Comparison of ENCODE assay signal across 22 cellular contexts in the genomic region with DNA sequence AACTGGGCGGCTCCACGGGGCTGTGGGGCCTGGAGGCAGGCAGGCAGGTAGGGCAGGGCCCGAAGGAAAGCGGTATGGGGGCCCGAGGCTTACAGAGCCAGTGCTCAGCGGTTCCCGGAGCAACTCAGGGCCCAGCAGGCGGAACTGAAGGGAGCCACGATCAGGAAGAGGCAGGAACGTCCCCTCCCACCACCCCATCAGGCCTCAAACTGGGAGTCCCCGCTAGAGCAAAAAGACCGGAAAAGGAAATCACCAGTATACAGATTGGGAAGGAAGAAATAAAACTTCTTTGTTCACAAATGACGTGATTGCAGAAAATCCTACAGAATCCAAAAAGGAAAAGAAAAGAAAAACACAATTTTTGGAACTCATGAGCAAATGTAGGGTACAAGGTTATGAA. TPM values are rescaled to one million over a fixed set of nuclear protein-coding genes. Genes with fewer than 3 reads are reported as not detected.
DNase-seq lines count a peak whose midpoint lies in the region; ATAC-seq, FAIRE-seq and TF ChIP-seq lines count a peak whose summit lies in the region.
"Had no signal": no experiment of that assay in that cellular context is flagged by ENCODE, and none has a peak within 500 bp of the region (broad histone marks: within the 10 kb centered on the region; RNA-seq: fewer than 3 reads in every experiment).

No MANE protein-coding gene starts in this region.

- H4K20me1 ChIP-seq in BLaER1 (no peaks in the 10 kb centered on the region), HepG2 (ENCODE audit: insufficient read depth, low read length) (no peaks in the 10 kb centered on the region)

- BruUV-seq in HepG2 (replicated peaks; lab: Mats Ljungman, UMichigan): no TSS peak

- H3K9me3 Mint-ChIP-seq in dendritic cell treated with granulocyte-macrophage colony-stimulating factor and Interleukin-4, amounts not matched to agents 40 ng/mL and 50 ng/mL, for 4 days: no peaks in the 10 kb centered on the region
- H3K9me3 Mint-ChIP-seq in activated T-helper 1 cell treated with anti-CD3 and anti-CD28 coated beads, Interleukin-12 subunit alpha, Interleukin-12 subunit beta, Interleukin-2, Interleukin-4 antibody, amounts not matched to agents 30 ng/mL and 10 ng/mL and 1 ng/mL, durations not matched to agents 14 hours and 24 hours and 36 hours: no peaks in the 10 kb centered on the region
- no peaks in the 10 kb centered on the region for H3K9me3 Mint-ChIP-seq in CD8-positive, alpha-beta memory T cell
- peaks cover 0 to 3% (median 0%) of the 10 kb centered on the region in 11 donors for H3K9me3 Mint-ChIP-seq in naive thymus-derived CD4-positive, alpha-beta T cell

- no peak for DNase-seq in SK-N-MC (ENCODE audit: low read depth, low spot score)
- no peak for DNase-seq in HepG2 (ENCODE audit: low spot score)
- DNase-seq in activated T-helper 1 cell treated with anti-CD3 and anti-CD28 coated beads, Interleukin-12 subunit alpha, Interleukin-12 subunit beta, Interleukin-2, Interleukin-4 antibody, amounts not matched to agents 30 ng/mL and 10 ng/mL and 1 ng/mL, durations not matched to agents 14 hours and 24 hours and 36 hours (ENCODE audit: low spot score): no peak
- no peak for DNase-seq in CD8-positive, alpha-beta memory T cell
- DNase-seq in naive thymus-derived CD4-positive, alpha-beta T cell: no peak
- DNase-seq: 8988T; ACHN; CD4-positive, alpha-beta memory T cell; COR-L47; DMS153; DMS79 treated with DMSO at 0.1 percent for 48 hours; EL; GM23248; H9 had no signal

- POLR2A ChIA-PET in HepG2 (lab: Yijun Ruan, JAX): no interaction called here
- POLR2A ChIA-PET in CD8-positive, alpha-beta memory T cell (lab: Charles Lee): no interaction called here
- POLR2A ChIA-PET in naive thymus-derived CD4-positive, alpha-beta T cell (lab: Charles Lee): no interaction called here

- no peak overlapping the region for H2AFZ ChIP-seq in HepG2 (ENCODE audit: low read length)
- H2AFZ ChIP-seq: GM23248 had no signal

- H3K4me1 Mint-ChIP-seq in dendritic cell treated with granulocyte-macrophage colony-stimulating factor and Interleukin-4, amounts not matched to agents 40 ng/mL and 50 ng/mL, for 4 days (ENCODE audit: low read depth): peaks cover 6% of the 10 kb centered on the region
- peaks cover 11% of the 10 kb centered on the region for H3K4me1 Mint-ChIP-seq in activated T-helper 1 cell treated with anti-CD3 and anti-CD28 coated beads, Interleukin-12 subunit alpha, Interleukin-12 subunit beta, Interleukin-2, Interleukin-4 antibody, amounts not matched to agents 30 ng/mL and 10 ng/mL and 1 ng/mL, durations not matched to agents 14 hours and 24 hours and 36 hours (ENCODE audit: low read depth)
- peaks cover 4 to 6% (median 5%) of the 10 kb centered on the region in 3 donors for H3K4me1 Mint-ChIP-seq in CD8-positive, alpha-beta memory T cell
- H3K4me1 Mint-ChIP-seq in naive thymus-derived CD4-positive, alpha-beta T cell: peaks cover 5 to 12% (median 8%) of the 10 kb centered on the region in 7 donors

- peak overlapping the region; percentile 76 for H3K9ac ChIP-seq in BLaER1
- peak overlapping the region; percentile 32 for H3K9ac ChIP-seq in SK-N-MC (ENCODE audit: insufficient read length)
- no peak overlapping the region for H3K9ac ChIP-seq in HepG2 (ENCODE audit: insufficient read depth, low read depth, low read length)
- H3K9ac ChIP-seq: GM23248 had no signal

- intact Hi-C loops in dendritic cell treated with granulocyte-macrophage colony-stimulating factor and Interleukin-4, amounts not matched to agents 40 ng/mL and 50 ng/mL, for 4 days (cut with micrococcal nuclease): no loop called here
- intact Hi-C loops in HepG2 (cut with micrococcal nuclease; ENCODE audit: unreplicated experiment): no loop called here
- intact Hi-C loops in activated T-helper 1 cell treated with anti-CD3 and anti-CD28 coated beads, Interleukin-12 subunit alpha, Interleukin-12 subunit beta, Interleukin-2, Interleukin-4 antibody, amounts not matched to agents 30 ng/mL and 10 ng/mL and 1 ng/mL, durations not matched to agents 14 hours and 24 hours and 36 hours (cut with micrococcal nuclease): no loop called here
- intact Hi-C loops in naive thymus-derived CD4-positive, alpha-beta T cell (cut with micrococcal nuclease): no loop called here

- no peak for TF ChIP-seq CTCF in HepG2 (CRISPR knock-in tag; IDR thresholded peaks at IDR 0.05)

- no peaks in the 10 kb centered on the region for H3K36me3 Mint-ChIP-seq in dendritic cell treated with granulocyte-macrophage colony-stimulating factor and Interleukin-4, amounts not matched to agents 40 ng/mL and 50 ng/mL, for 4 days (ENCODE audit: low read depth)
- no peaks in the 10 kb centered on the region for H3K36me3 Mint-ChIP-seq in activated T-helper 1 cell treated with anti-CD3 and anti-CD28 coated beads, Interleukin-12 subunit alpha, Interleukin-12 subunit beta, Interleukin-2, Interleukin-4 antibody, amounts not matched to agents 30 ng/mL and 10 ng/mL and 1 ng/mL, durations not matched to agents 14 hours and 24 hours and 36 hours (ENCODE audit: low read depth)
- H3K36me3 Mint-ChIP-seq in CD8-positive, alpha-beta memory T cell: no peaks in the 10 kb centered on the region
- H3K36me3 Mint-ChIP-seq in naive thymus-derived CD4-positive, alpha-beta T cell: no peaks in the 10 kb centered on the region
- H3K36me3 Mint-ChIP-seq: CD4-positive, alpha-beta memory T cell had no signal

- TF ChIP-seq POLR2A in HepG2 (IDR thresholded peaks at IDR 0.05; ENCODE audit: insufficient read depth in 1 of 2, low read depth in 2 of 2, low read length in 2 of 2): no peak

- peaks cover 7% of the 10 kb centered on the region; the same call in 1 of the 2 replicates for H3K27me3 ChIP-seq in BLaER1
- peaks cover 5 to 36% of the 10 kb centered on the region in 2 experiments; a peak in 4 of 5 replicates for H3K27me3 ChIP-seq in HepG2 (ENCODE audit: control insufficient read depth in 1 of 2, insufficient read depth in 2 of 2, low read length in 2 of 2)
- H3K27me3 ChIP-seq in CD8-positive, alpha-beta memory T cell (ENCODE audit: insufficient read depth, low read length, poor library complexity, severe bottlenecking): peaks cover 9% of the 10 kb centered on the region
- no peaks in the 10 kb centered on the region for H3K27me3 ChIP-seq in naive thymus-derived CD4-positive, alpha-beta T cell (ENCODE audit: control insufficient read depth in 2 of 2, insufficient read depth in 2 of 2, low read length in 2 of 2)

- FAIRE-seq in HepG2 (lab: Jason Lieb, UNC): no peak
- FAIRE-seq: D721Med, G401.6, GM12892, HTR-8/SVneo had no signal

- WGBS in HepG2 (ENCODE audit: low lambda C conversion rate): 44% methylated on average over 13 of the region's 13 CpGs

- no peaks in the 10 kb centered on the region for H3K79me2 ChIP-seq in HepG2 (ENCODE audit: insufficient read depth, low read length)

- H3K4me2 ChIP-seq in BLaER1: peak overlapping the region; percentile 85
- no peak overlapping the region for H3K4me2 ChIP-seq in HepG2 (ENCODE audit: low read depth, low read length)

- H3K27ac ChIP-seq in BLaER1 (peak overlapping the region; percentile 89), SK-N-MC (no peak overlapping the region), HepG2 (ENCODE audit: extremely low read length, insufficient read depth, low read length) (no peak overlapping the region)
- H3K27ac ChIP-seq in CD8-positive, alpha-beta memory T cell (ENCODE audit: low read depth, low read length): no peak overlapping the region
- H3K27ac ChIP-seq in naive thymus-derived CD4-positive, alpha-beta T cell (ENCODE audit: low read depth, low read length): no peak overlapping the region
- H3K27ac ChIP-seq: C4-2B, GM23248 had no signal

- H3K27ac Mint-ChIP-seq in dendritic cell treated with granulocyte-macrophage colony-stimulating factor and Interleukin-4, amounts not matched to agents 40 ng/mL and 50 ng/mL, for 4 days: peak overlapping the region; percentile 61
- no peak overlapping the region for H3K27ac Mint-ChIP-seq in activated T-helper 1 cell treated with anti-CD3 and anti-CD28 coated beads, Interleukin-12 subunit alpha, Interleukin-12 subunit beta, Interleukin-2, Interleukin-4 antibody, amounts not matched to agents 30 ng/mL and 10 ng/mL and 1 ng/mL, durations not matched to agents 14 hours and 24 hours and 36 hours
- H3K27ac Mint-ChIP-seq in CD8-positive, alpha-beta memory T cell: no peak overlapping the region
- no peak overlapping the region for H3K27ac Mint-ChIP-seq in naive thymus-derived CD4-positive, alpha-beta T cell
- H3K27ac Mint-ChIP-seq: CD4-positive, alpha-beta memory T cell; H9 had no signal

- CTCF ChIA-PET in HepG2 (lab: Yijun Ruan, JAX; ENCODE audit: low intra/inter-chr PET ratio, low total read pairs): no interaction called here
- CTCF ChIA-PET in CD8-positive, alpha-beta memory T cell (lab: Charles Lee): no interaction called here
- CTCF ChIA-PET in naive thymus-derived CD4-positive, alpha-beta T cell (lab: Charles Lee): no interaction called here

- no peak overlapping the region for H3K4me3 Mint-ChIP-seq in dendritic cell treated with granulocyte-macrophage colony-stimulating factor and Interleukin-4, amounts not matched to agents 40 ng/mL and 50 ng/mL, for 4 days
- H3K4me3 Mint-ChIP-seq in activated T-helper 1 cell treated with anti-CD3 and anti-CD28 coated beads, Interleukin-12 subunit alpha, Interleukin-12 subunit beta, Interleukin-2, Interleukin-4 antibody, amounts not matched to agents 30 ng/mL and 10 ng/mL and 1 ng/mL, durations not matched to agents 14 hours and 24 hours and 36 hours: no peak overlapping the region
- H3K4me3 Mint-ChIP-seq in CD8-positive, alpha-beta memory T cell: no peak overlapping the region
- no peak overlapping the region for H3K4me3 Mint-ChIP-seq in naive thymus-derived CD4-positive, alpha-beta T cell
- H3K4me3 Mint-ChIP-seq: CD4-positive, alpha-beta memory T cell; H9 had no signal

- peak overlapping the region; percentile 50 for H3K4me3 ChIP-seq in BLaER1
- no peak overlapping the region for H3K4me3 ChIP-seq in SK-N-MC
- no peak overlapping the region for H3K4me3 ChIP-seq in HepG2 (replicated peaks in 1 of 3; ENCODE audit: insufficient read depth in 1 of 3, low read depth in 2 of 3, low read length in 3 of 3)
- H3K4me3 ChIP-seq in CD8-positive, alpha-beta memory T cell (ENCODE audit: low read length): no peak overlapping the region
- no peak overlapping the region for H3K4me3 ChIP-seq in naive thymus-derived CD4-positive, alpha-beta T cell (ENCODE audit: low read length)
- H3K4me3 ChIP-seq: GM23248 had no signal

- H3K36me3 ChIP-seq in BLaER1: no peaks in the 10 kb centered on the region
- no peaks in the 10 kb centered on the region for H3K36me3 ChIP-seq in SK-N-MC (ENCODE audit: insufficient read depth, low read length)
- no peaks in the 10 kb centered on the region for H3K36me3 ChIP-seq in HepG2 (replicated peaks in 1 of 2; ENCODE audit: control insufficient read depth in 1 of 2, insufficient read depth in 2 of 2, low read length in 2 of 2)
- H3K36me3 ChIP-seq in CD8-positive, alpha-beta memory T cell (ENCODE audit: insufficient read depth, low read length): no peaks in the 10 kb centered on the region
- H3K36me3 ChIP-seq in naive thymus-derived CD4-positive, alpha-beta T cell (ENCODE audit: control insufficient read depth in 2 of 3, insufficient read depth in 3 of 3, low read length in 3 of 3): no peaks in the 10 kb centered on the region

- TF ChIP-seq EP300 in HepG2 (IDR thresholded peaks at IDR 0.05; ENCODE audit: low read depth in 2 of 2, low read length in 2 of 2) (no peak), HepG2 (CRISPR knock-in tag; IDR thresholded peaks at IDR 0.05; ENCODE audit: borderline replicate concordance) (no peak)

- ATAC-seq in HepG2 (no peak), HG03139 (IDR thresholded peaks at IDR 0.05; ENCODE audit: unreplicated experiment) (no peak)
- ATAC-seq in naive thymus-derived CD4-positive, alpha-beta T cell: no peak

- peaks cover 5% of the 10 kb centered on the region; the same call in 1 of the 2 replicates for H3K9me3 ChIP-seq in BLaER1
- H3K9me3 ChIP-seq in SK-N-MC (ENCODE audit: low read depth, low read length): no peaks in the 10 kb centered on the region
- H3K9me3 ChIP-seq in HepG2 (ENCODE audit: low read length): peaks cover 9% of the 10 kb centered on the region
- H3K9me3 ChIP-seq in CD8-positive, alpha-beta memory T cell (ENCODE audit: low read length): no peaks in the 10 kb centered on the region
- no peaks in the 10 kb centered on the region for H3K9me3 ChIP-seq in naive thymus-derived CD4-positive, alpha-beta T cell (ENCODE audit: control insufficient read depth in 2 of 3, low read length in 3 of 3)

- H3K4me1 ChIP-seq in BLaER1 (peaks cover 39% of the 10 kb centered on the region), HepG2 (ENCODE audit: insufficient read depth, low read length) (peaks cover 31% of the 10 kb centered on the region)
- peaks cover 12% of the 10 kb centered on the region for H3K4me1 ChIP-seq in CD8-positive, alpha-beta memory T cell (ENCODE audit: insufficient read depth, low read length)
- peaks cover 2% of the 10 kb centered on the region in 2 donors for H3K4me1 ChIP-seq in naive thymus-derived CD4-positive, alpha-beta T cell (ENCODE audit: control insufficient read depth in 2 of 2, insufficient read depth in 2 of 2, low read length in 2 of 2)

- in situ Hi-C loops in HepG2 (cut with HindIII; ENCODE audit: extremely low pct_ligation_motif_present, low pct_unique_long_range_greater_than_20kb): no loop called here

- TF ChIP-seq RAD21 in HepG2 (CRISPR knock-in tag; IDR thresholded peaks at IDR 0.05): no peak

- peaks cover 37% of the 10 kb centered on the region for H3K27me3 Mint-ChIP-seq in dendritic cell treated with granulocyte-macrophage colony-stimulating factor and Interleukin-4, amounts not matched to agents 40 ng/mL and 50 ng/mL, for 4 days
- H3K27me3 Mint-ChIP-seq in activated T-helper 1 cell treated with anti-CD3 and anti-CD28 coated beads, Interleukin-12 subunit alpha, Interleukin-12 subunit beta, Interleukin-2, Interleukin-4 antibody, amounts not matched to agents 30 ng/mL and 10 ng/mL and 1 ng/mL, durations not matched to agents 14 hours and 24 hours and 36 hours (ENCODE audit: insufficient read depth): peaks cover 14% of the 10 kb centered on the region
- H3K27me3 Mint-ChIP-seq in CD8-positive, alpha-beta memory T cell: peaks cover 35 to 57% of the 10 kb centered on the region in 2 donors
- peaks cover 18 to 35% (median 25%) of the 10 kb centered on the region in 5 donors for H3K27me3 Mint-ChIP-seq in naive thymus-derived CD4-positive, alpha-beta T cell

RNA-seq across cellular contexts. Expression of a gene that starts 21.6 kb away (rescaled TPM):
- total RNA-seq in HepG2 (2016; rRNA removed; fragmentation: Illumina TruSeq; extraction: Trizol): 140 and 171 TPM in 2 replicates
- 81.0 and 93.7 TPM in 2 replicates for total RNA-seq in HepG2 (2016; cell fraction: cytosol; rRNA removed; fragmentation: Illumina TruSeq; extraction: Trizol; ENCODE audit: low read depth)
- 144 and 177 TPM in 2 replicates for total RNA-seq in HepG2 (2016; cell fraction: insoluble cytoplasmic fraction; rRNA removed; fragmentation: Illumina TruSeq; extraction: Trizol)
- 105 and 123 TPM in 2 replicates for total RNA-seq in HepG2 (2016; cell fraction: membrane; rRNA removed; fragmentation: Illumina TruSeq; extraction: Trizol)
- 76.5 and 85.9 TPM in 2 replicates for total RNA-seq in HepG2 (2016; cell fraction: nucleus; rRNA removed; fragmentation: Illumina TruSeq; extraction: Trizol)
- 153 and 155 TPM in 2 replicates for polyA plus RNA-seq in HepG2 (2011; rRNA removed)
- 116 and 139 TPM in 2 replicates for polyA plus RNA-seq in HepG2 (2011; cell fraction: cytosol; rRNA removed)
- polyA plus RNA-seq in HepG2 (2011; cell fraction: nucleus; rRNA removed): 105 and 133 TPM in 2 replicates
- polyA plus RNA-seq in HepG2 (2012): 91.5 and 117 TPM in 2 replicates
- polyA plus RNA-seq in HepG2 (2016; cell fraction: cytosol; fragmentation: Illumina TruSeq; extraction: Trizol; ENCODE audit: low read depth): 71.0 and 75.6 TPM in 2 replicates
- polyA plus RNA-seq in HepG2 (2016; cell fraction: insoluble cytoplasmic fraction; fragmentation: Illumina TruSeq; extraction: Trizol; ENCODE audit: low read depth): 158 and 167 TPM in 2 replicates
- 89.5 and 100 TPM in 2 replicates for polyA plus RNA-seq in HepG2 (2016; cell fraction: membrane; fragmentation: Illumina TruSeq; extraction: Trizol; ENCODE audit: low read depth)
- 146 and 157 TPM in 2 replicates for polyA plus RNA-seq in HepG2 (2016; cell fraction: nucleus; fragmentation: Illumina TruSeq; extraction: Trizol; ENCODE audit: insufficient read depth, low read depth)
- 24.9 and 155 TPM in 2 replicates for polyA minus RNA-seq in HepG2 (2011; rRNA and poly(A)+ RNA removed; ENCODE audit: low replicate concordance)
- polyA minus RNA-seq in HepG2 (2011; cell fraction: cytosol; rRNA and poly(A)+ RNA removed): 40.2 and 55.3 TPM in 2 replicates
- polyA minus RNA-seq in HepG2 (2011; cell fraction: nucleus; rRNA and poly(A)+ RNA removed): 50.2 and 66.8 TPM in 2 replicates
- total RNA-seq in activated T-helper 1 cell treated with anti-CD3 and anti-CD28 coated beads, Interleukin-12 subunit alpha, Interleukin-12 subunit beta, Interleukin-2, Interleukin-4 antibody, amounts not matched to agents 30 ng/mL and 10 ng/mL and 1 ng/mL, durations not matched to agents 14 hours and 24 hours and 36 hours: 21.2 and 21.9 TPM in 2 replicates
- total RNA-seq in CD8-positive, alpha-beta memory T cell: 10 to 100 TPM; 27.8 to 28.5 TPM
- 45.6 TPM for polyA plus RNA-seq in CD8-positive, alpha-beta memory T cell
- total RNA-seq in naive thymus-derived CD4-positive, alpha-beta T cell: 10 to 100 TPM; 21.2 to 74.5 (median 38.6) TPM
- polyA plus RNA-seq in naive thymus-derived CD4-positive, alpha-beta T cell: 10 to 100 TPM; 43.2 to 51.7 TPM

RNA-seq across cellular contexts. Expression of a gene that starts 51.1 kb away (rescaled TPM):
- not detected in 2 replicates for total RNA-seq in HepG2 (2016; rRNA removed; fragmentation: Illumina TruSeq; extraction: Trizol)
- not detected in 2 replicates for total RNA-seq in HepG2 (2016; cell fraction: cytosol; rRNA removed; fragmentation: Illumina TruSeq; extraction: Trizol; ENCODE audit: low read depth)
- total RNA-seq in HepG2 (2016; cell fraction: insoluble cytoplasmic fraction; rRNA removed; fragmentation: Illumina TruSeq; extraction: Trizol): not detected in 2 replicates
- not detected in 2 replicates for total RNA-seq in HepG2 (2016; cell fraction: membrane; rRNA removed; fragmentation: Illumina TruSeq; extraction: Trizol)
- not detected in 2 replicates for total RNA-seq in HepG2 (2016; cell fraction: nucleus; rRNA removed; fragmentation: Illumina TruSeq; extraction: Trizol)
- not detected in 2 replicates for polyA plus RNA-seq in HepG2 (2011; rRNA removed)
- polyA plus RNA-seq in HepG2 (2011; cell fraction: cytosol; rRNA removed): not detected in 2 replicates
- polyA plus RNA-seq in HepG2 (2011; cell fraction: nucleus; rRNA removed): not detected in 2 replicates
- not detected in 2 replicates for polyA plus RNA-seq in HepG2 (2012)
- polyA plus RNA-seq in HepG2 (2016; cell fraction: cytosol; fragmentation: Illumina TruSeq; extraction: Trizol; ENCODE audit: low read depth): not detected in 2 replicates
- not detected in 2 replicates for polyA plus RNA-seq in HepG2 (2016; cell fraction: insoluble cytoplasmic fraction; fragmentation: Illumina TruSeq; extraction: Trizol; ENCODE audit: low read depth)
- not detected in 2 replicates for polyA plus RNA-seq in HepG2 (2016; cell fraction: membrane; fragmentation: Illumina TruSeq; extraction: Trizol; ENCODE audit: low read depth)
- polyA plus RNA-seq in HepG2 (2016; cell fraction: nucleus; fragmentation: Illumina TruSeq; extraction: Trizol; ENCODE audit: insufficient read depth, low read depth): not detected in 2 replicates
- polyA minus RNA-seq in HepG2 (2011; rRNA and poly(A)+ RNA removed; ENCODE audit: low replicate concordance): not detected in 2 replicates
- not detected in 2 replicates for polyA minus RNA-seq in HepG2 (2011; cell fraction: cytosol; rRNA and poly(A)+ RNA removed)
- not detected in 2 replicates for polyA minus RNA-seq in HepG2 (2011; cell fraction: nucleus; rRNA and poly(A)+ RNA removed)
- total RNA-seq in activated T-helper 1 cell treated with anti-CD3 and anti-CD28 coated beads, Interleukin-12 subunit alpha, Interleukin-12 subunit beta, Interleukin-2, Interleukin-4 antibody, amounts not matched to agents 30 ng/mL and 10 ng/mL and 1 ng/mL, durations not matched to agents 14 hours and 24 hours and 36 hours: not detected in 2 replicates
- not detected for total RNA-seq in CD8-positive, alpha-beta memory T cell
- not detected for polyA plus RNA-seq in CD8-positive, alpha-beta memory T cell
- total RNA-seq in naive thymus-derived CD4-positive, alpha-beta T cell: not detected
- not detected for polyA plus RNA-seq in naive thymus-derived CD4-positive, alpha-beta T cell
- total RNA-seq: CD4-positive, alpha-beta memory T cell; GM23248; H9 had no signal
- polyA plus RNA-seq: CD4-positive, alpha-beta memory T cell; GM23248 had no signal
